21 cellular contexts compared by ENCODE assay signal in genomic region chr3:19950316-19950715, GRCh38. TPM values are rescaled to one million over a fixed set of nuclear protein-coding genes. Genes with fewer than 3 reads are reported as not detected.
"Had no signal": no experiment of that assay in that cellular context is flagged by ENCODE, and none has a peak within 500 bp of the region (broad histone marks: within the 10 kb centered on the region; RNA-seq: fewer than 3 reads in every experiment).

No MANE protein-coding gene starts in this region.

- FAIRE-seq: urothelium cell line had no signal

- H3K27me3 Mint-ChIP-seq: activated CD4-positive, alpha-beta memory T cell treated with anti-CD3 and anti-CD28 coated beads for 36 hours; activated CD4-positive, alpha-beta T cell treated with anti-CD3 and anti-CD28 coated beads for 36 hours; activated naive CD8-positive, alpha-beta T cell; effector memory CD8-positive, alpha-beta T cell; memory B cell; naive B cell had no signal

- ATAC-seq: activated CD4-positive, alpha-beta T cell treated with anti-CD3 and anti-CD28 coated beads for 36 hours; effector memory CD8-positive, alpha-beta T cell; left ventricle myocardium superior; mucosa of descending colon; stimulated activated naive CD8-positive, alpha-beta T cell treated with anti-CD3 and anti-CD28 coated beads, Interleukin-15, Interleukin-2, amounts not matched to agents 100 U/mL and 50 U/mL, for 24 hours had no signal

- H3K27ac ChIP-seq: cardiac muscle cell, epithelial cell of prostate, neural progenitor cell, prostate gland, right atrium auricular region, tibial nerve had no signal

- H3K36me3 ChIP-seq: neural progenitor cell, prostate gland had no signal

- H3K9me3 Mint-ChIP-seq: activated CD4-positive, alpha-beta memory T cell treated with anti-CD3 and anti-CD28 coated beads for 36 hours; effector memory CD8-positive, alpha-beta T cell; memory B cell; neural progenitor cell had no signal

- H3K9me3 ChIP-seq: mucosa of descending colon, prostate gland, right atrium auricular region, tibial nerve had no signal

- DNase-seq: activated CD4-positive, alpha-beta memory T cell treated with anti-CD3 and anti-CD28 coated beads for 36 hours; activated CD4-positive, alpha-beta T cell treated with anti-CD3 and anti-CD28 coated beads for 36 hours; activated T-cell treated with anti-CD3 and anti-CD28 coated beads for 4 hours; amniotic stem cell; effector memory CD8-positive, alpha-beta T cell; foreskin fibroblast; left ventricle myocardium superior; mucosa of descending colon; naive B cell; stimulated activated naive CD8-positive, alpha-beta T cell treated with anti-CD3 and anti-CD28 coated beads, Interleukin-15, Interleukin-2, amounts not matched to agents 100 U/mL and 50 U/mL, for 24 hours had no signal

- H3K9ac ChIP-seq: neural progenitor cell had no signal

- H3K27ac Mint-ChIP-seq: activated CD4-positive, alpha-beta memory T cell treated with anti-CD3 and anti-CD28 coated beads for 36 hours; activated CD4-positive, alpha-beta T cell treated with anti-CD3 and anti-CD28 coated beads for 36 hours; memory B cell had no signal

- H3K4me3 Mint-ChIP-seq: activated CD4-positive, alpha-beta memory T cell treated with anti-CD3 and anti-CD28 coated beads for 36 hours; memory B cell; neural progenitor cell had no signal

- H2AFZ ChIP-seq: neural progenitor cell had no signal

- H3K4me3 ChIP-seq: cardiac muscle cell, mucosa of descending colon, neural progenitor cell, prostate gland, right atrium auricular region, tibial nerve had no signal

- H3K27me3 ChIP-seq: cardiac muscle cell, neural progenitor cell, right atrium auricular region, tibial nerve had no signal

RNA-seq across cellular contexts. Expression of gene EFHB, which starts 16.3 kb away (rescaled TPM):
- total RNA-seq: dermis microvascular lymphatic vessel endothelial cell, left ventricle myocardium superior, skeletal muscle tissue had no signal
